In the genomic region with DNA sequence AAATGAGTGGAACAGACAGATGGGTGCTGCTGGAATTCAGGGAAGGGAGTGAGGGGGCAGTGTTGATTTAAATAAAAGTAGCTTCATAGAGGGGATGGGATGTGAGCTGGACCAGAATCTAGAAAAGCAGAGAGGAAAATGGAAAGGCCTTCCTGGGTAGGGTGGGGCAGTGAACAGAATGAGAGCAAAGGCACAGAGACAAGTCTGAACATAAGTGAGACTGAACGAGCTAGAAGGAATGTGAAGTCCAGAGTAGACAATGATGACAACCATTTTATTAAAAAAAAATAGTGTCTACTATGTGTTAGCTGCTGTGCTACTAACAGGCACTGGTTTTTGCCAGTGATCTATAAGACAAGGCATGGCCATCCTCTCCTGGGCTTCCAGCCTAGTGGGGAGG, we compare ENCODE assay signal across 1 cellular context.
TF ChIP-seq lines count a peak whose summit lies in the region.

No MANE protein-coding gene starts in this region.

TF ChIP-seq in GM23338, 12 proteins besides CTCF, POLR2A, EP300 and RAD21 (continued from another document):
- TF ChIP-seq REST (IDR thresholded peaks at IDR 0.05; ENCODE audit: unreplicated experiment) (no peak), EZH2 (IDR thresholded peaks at IDR 0.05; ENCODE audit: low read depth, unreplicated experiment) (no peak), CREB1 (CRISPR knock-in tag; IDR thresholded peaks at IDR 0.05; ENCODE audit: low read depth) (no peak), STAT1 (IDR thresholded peaks at IDR 0.05; ENCODE audit: unreplicated experiment) (no peak), ZNF114 (CRISPR knock-in tag; IDR thresholded peaks at IDR 0.05) (no peak), ZNF331 (CRISPR knock-in tag; IDR thresholded peaks at IDR 0.05; ENCODE audit: low read depth) (no peak), POLR2AphosphoS5 (IDR thresholded peaks at IDR 0.05; ENCODE audit: low read depth) (no peak)
- TF ChIP-seq, protein P1, sequence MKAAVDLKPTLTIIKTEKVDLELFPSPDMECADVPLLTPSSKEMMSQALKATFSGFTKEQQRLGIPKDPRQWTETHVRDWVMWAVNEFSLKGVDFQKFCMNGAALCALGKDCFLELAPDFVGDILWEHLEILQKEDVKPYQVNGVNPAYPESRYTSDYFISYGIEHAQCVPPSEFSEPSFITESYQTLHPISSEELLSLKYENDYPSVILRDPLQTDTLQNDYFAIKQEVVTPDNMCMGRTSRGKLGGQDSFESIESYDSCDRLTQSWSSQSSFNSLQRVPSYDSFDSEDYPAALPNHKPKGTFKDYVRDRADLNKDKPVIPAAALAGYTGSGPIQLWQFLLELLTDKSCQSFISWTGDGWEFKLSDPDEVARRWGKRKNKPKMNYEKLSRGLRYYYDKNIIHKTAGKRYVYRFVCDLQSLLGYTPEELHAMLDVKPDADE (IDR thresholded peaks at IDR 0.05), result no peak
- TF ChIP-seq, protein P2, sequence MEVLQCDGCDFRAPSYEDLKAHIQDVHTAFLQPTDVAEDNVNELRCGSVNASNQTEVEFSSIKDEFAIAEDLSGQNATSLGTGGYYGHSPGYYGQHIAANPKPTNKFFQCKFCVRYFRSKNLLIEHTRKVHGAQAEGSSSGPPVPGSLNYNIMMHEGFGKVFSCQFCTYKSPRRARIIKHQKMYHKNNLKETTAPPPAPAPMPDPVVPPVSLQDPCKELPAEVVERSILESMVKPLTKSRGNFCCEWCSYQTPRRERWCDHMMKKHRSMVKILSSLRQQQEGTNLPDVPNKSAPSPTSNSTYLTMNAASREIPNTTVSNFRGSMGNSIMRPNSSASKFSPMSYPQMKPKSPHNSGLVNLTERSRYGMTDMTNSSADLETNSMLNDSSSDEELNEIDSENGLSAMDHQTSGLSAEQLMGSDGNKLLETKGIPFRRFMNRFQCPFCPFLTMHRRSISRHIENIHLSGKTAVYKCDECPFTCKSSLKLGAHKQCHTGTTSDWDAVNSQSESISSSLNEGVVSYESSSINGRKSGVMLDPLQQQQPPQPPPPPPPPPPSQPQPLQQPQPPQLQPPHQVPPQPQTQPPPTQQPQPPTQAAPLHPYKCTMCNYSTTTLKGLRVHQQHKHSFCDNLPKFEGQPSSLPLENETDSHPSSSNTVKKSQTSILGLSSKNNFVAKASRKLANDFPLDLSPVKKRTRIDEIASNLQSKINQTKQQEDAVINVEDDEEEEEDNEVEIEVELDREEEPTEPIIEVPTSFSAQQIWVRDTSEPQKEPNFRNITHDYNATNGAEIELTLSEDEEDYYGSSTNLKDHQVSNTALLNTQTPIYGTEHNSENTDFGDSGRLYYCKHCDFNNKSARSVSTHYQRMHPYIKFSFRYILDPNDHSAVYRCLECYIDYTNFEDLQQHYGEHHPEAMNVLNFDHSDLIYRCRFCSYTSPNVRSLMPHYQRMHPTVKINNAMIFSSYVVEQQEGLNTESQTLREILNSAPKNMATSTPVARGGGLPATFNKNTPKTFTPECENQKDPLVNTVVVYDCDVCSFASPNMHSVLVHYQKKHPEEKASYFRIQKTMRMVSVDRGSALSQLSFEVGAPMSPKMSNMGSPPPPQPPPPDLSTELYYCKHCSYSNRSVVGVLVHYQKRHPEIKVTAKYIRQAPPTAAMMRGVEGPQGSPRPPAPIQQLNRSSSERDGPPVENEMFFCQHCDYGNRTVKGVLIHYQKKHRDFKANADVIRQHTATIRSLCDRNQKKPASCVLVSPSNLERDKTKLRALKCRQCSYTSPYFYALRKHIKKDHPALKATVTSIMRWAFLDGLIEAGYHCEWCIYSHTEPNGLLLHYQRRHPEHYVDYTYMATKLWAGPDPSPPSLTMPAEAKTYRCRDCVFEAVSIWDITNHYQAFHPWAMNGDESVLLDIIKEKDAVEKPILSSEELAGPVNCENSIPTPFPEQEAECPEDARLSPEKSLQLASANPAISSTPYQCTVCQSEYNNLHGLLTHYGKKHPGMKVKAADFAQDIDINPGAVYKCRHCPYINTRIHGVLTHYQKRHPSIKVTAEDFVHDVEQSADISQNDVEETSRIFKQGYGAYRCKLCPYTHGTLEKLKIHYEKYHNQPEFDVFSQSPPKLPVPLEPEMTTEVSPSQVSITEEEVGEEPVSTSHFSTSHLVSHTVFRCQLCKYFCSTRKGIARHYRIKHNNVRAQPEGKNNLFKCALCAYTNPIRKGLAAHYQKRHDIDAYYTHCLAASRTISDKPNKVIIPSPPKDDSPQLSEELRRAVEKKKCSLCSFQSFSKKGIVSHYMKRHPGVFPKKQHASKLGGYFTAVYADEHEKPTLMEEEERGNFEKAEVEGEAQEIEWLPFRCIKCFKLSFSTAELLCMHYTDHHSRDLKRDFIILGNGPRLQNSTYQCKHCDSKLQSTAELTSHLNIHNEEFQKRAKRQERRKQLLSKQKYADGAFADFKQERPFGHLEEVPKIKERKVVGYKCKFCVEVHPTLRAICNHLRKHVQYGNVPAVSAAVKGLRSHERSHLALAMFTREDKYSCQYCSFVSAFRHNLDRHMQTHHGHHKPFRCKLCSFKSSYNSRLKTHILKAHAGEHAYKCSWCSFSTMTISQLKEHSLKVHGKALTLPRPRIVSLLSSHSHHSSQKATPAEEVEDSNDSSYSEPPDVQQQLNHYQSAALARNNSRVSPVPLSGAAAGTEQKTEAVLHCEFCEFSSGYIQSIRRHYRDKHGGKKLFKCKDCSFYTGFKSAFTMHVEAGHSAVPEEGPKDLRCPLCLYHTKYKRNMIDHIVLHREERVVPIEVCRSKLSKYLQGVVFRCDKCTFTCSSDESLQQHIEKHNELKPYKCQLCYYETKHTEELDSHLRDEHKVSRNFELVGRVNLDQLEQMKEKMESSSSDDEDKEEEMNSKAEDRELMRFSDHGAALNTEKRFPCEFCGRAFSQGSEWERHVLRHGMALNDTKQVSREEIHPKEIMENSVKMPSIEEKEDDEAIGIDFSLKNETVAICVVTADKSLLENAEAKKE (CRISPR knock-in tag; IDR thresholded peaks at IDR 0.05), result no peak
TF ChIP-seq in GM23338: peak in this region for 0.
